Comparison of ENCODE assay signal across 1 cellular context in genomic region chr2:42040643-42041277, GRCh38.
TF ChIP-seq lines count a peak whose summit lies in the region.

No MANE protein-coding gene starts in this region.

TF ChIP-seq in GM12878, 131 proteins besides CTCF, POLR2A, EP300 and RAD21:
- TF ChIP-seq RBBP5 (conservative IDR thresholded peaks at IDR 0.05) (no peak), NRF1 (conservative IDR thresholded peaks at IDR 0.05; ENCODE audit: low read depth, low read length) (no peak), SREBF1 (IDR thresholded peaks at IDR 0.05; ENCODE audit: low read length) (no peak), ESRRA (IDR thresholded peaks at IDR 0.05; ENCODE audit: low read length) (no peak), CREM (IDR thresholded peaks at IDR 0.05; ENCODE audit: low read depth) (no peak), PAX5 (IDR thresholded peaks at IDR 0.05; ENCODE audit: borderline replicate concordance, low read depth, low read length) (no peak), EED (IDR thresholded peaks at IDR 0.05; ENCODE audit: low read depth) (no peak), ZNF687 (IDR thresholded peaks at IDR 0.05) (no peak), BCL3 (IDR thresholded peaks at IDR 0.05; ENCODE audit: borderline replicate concordance, insufficient read depth, low read depth, low read length, poor library complexity, severe bottlenecking) (no peak), ZNF622 (IDR thresholded peaks at IDR 0.05) (no peak)
